In genomic region chr14:102525213-102526143, GRCh38 we compare ENCODE assay signal across 7 cellular contexts. TPM values are rescaled to one million over a fixed set of nuclear protein-coding genes. Genes with fewer than 3 reads are reported as not detected.
DNase-seq lines count a peak whose midpoint lies in the region; ATAC-seq and TF ChIP-seq lines count a peak whose summit lies in the region.

No MANE protein-coding gene starts in this region.

- H3K9me3 Mint-ChIP-seq in activated T-cell treated with anti-CD3 and anti-CD28 coated beads, Interleukin-2, amount 50 U/mL, for 72 hours, result no peaks in the 10 kb centered on the region

- H3K36me3 ChIP-seq in DOHH2 (ENCODE audit: control insufficient read depth, low read length) (no peaks in the 10 kb centered on the region), gastroesophageal sphincter (no peaks in the 10 kb centered on the region)

- H3K27ac Mint-ChIP-seq in activated T-cell treated with anti-CD3 and anti-CD28 coated beads, Interleukin-2, amount 50 U/mL, for 72 hours, result peak overlapping the region; percentile 79

- H3K27me3 ChIP-seq in DOHH2 (ENCODE audit: control insufficient read depth, low read length) (no peaks in the 10 kb centered on the region), gastroesophageal sphincter (no peaks in the 10 kb centered on the region)

- no peaks in the 10 kb centered on the region for H3K79me2 ChIP-seq in DOHH2 (ENCODE audit: control insufficient read depth, low read length)

- no peaks in the 10 kb centered on the region for H3K9me3 ChIP-seq in DOHH2 (ENCODE audit: control insufficient read depth, insufficient read depth, low read length)
- no peaks in the 10 kb centered on the region for H3K9me3 ChIP-seq in gastroesophageal sphincter

- no peaks in the 10 kb centered on the region for H3F3A ChIP-seq in DOHH2 (ENCODE audit: control insufficient read depth, insufficient read depth)

- TF ChIP-seq CTCF in DOHH2 (IDR thresholded peaks at IDR 0.05; ENCODE audit: low read depth, low read length, poor library complexity, severe bottlenecking) (no peak), gastroesophageal sphincter (IDR thresholded peaks at IDR 0.05) (no peak), omental fat pad (IDR thresholded peaks at IDR 0.05) (no peak)

- H3K4me3 Mint-ChIP-seq in activated T-cell treated with anti-CD3 and anti-CD28 coated beads, Interleukin-2, amount 50 U/mL, for 72 hours, result peak overlapping the region; percentile 89 to 93

- H3K4me2 ChIP-seq in DOHH2 (ENCODE audit: low read length), result peak overlapping the region; percentile 76

- DNase-seq in NCI-H187 treated with DMSO at 0.1 percent for 48 hours (lab: John Stamatoyannopoulos, UW), result peak; percentile 37
- peak in 1 of 2 donors; percentile 38 for DNase-seq in activated T-cell treated with anti-CD3 and anti-CD28 coated beads, Interleukin-2, amount 50 U/mL, for 72 hours
- no peak for DNase-seq in omental fat pad (ENCODE audit: low spot score)
- DNase-seq in HuH-7 (ENCODE audit: low spot score), result no peak

- H3K9me2 ChIP-seq in DOHH2 (replicated peaks; ENCODE audit: control insufficient read depth, low read length), result no peaks in the 10 kb centered on the region

- TF ChIP-seq POLR2A in gastroesophageal sphincter (IDR thresholded peaks at IDR 0.05), result no peak

- H3K27ac ChIP-seq in DOHH2 (ENCODE audit: low read depth, low read length) (peak overlapping the region; percentile 48), gastroesophageal sphincter (peak overlapping the region; percentile 24 to 92 (median 86))

- H3K4me3 ChIP-seq in DOHH2 (ENCODE audit: low read length) (peak overlapping the region; percentile 78), gastroesophageal sphincter (peak overlapping the region; percentile 43 to 64)

- H3K4me1 ChIP-seq in DOHH2 (ENCODE audit: control insufficient read depth, low read length), result peaks cover 23% of the 10 kb centered on the region
- peaks cover 0 to 28% (median 3%) of the 10 kb centered on the region in 3 donors for H3K4me1 ChIP-seq in gastroesophageal sphincter

- H3K27me3 Mint-ChIP-seq in activated T-cell treated with anti-CD3 and anti-CD28 coated beads, Interleukin-2, amount 50 U/mL, for 72 hours (ENCODE audit: low read depth), result peaks cover 8% of the 10 kb centered on the region

- H3K36me3 Mint-ChIP-seq in activated T-cell treated with anti-CD3 and anti-CD28 coated beads, Interleukin-2, amount 50 U/mL, for 72 hours (ENCODE audit: insufficient read depth in 2 of 2), result no peaks in the 10 kb centered on the region

- ATAC-seq in GM21737 (IDR thresholded peaks at IDR 0.05; ENCODE audit: unreplicated experiment), result peak; percentile 16
- ATAC-seq in activated T-cell treated with anti-CD3 and anti-CD28 coated beads, Interleukin-2, amount 50 U/mL, for 72 hours (replicated peaks in 1 of 2), result peak; percentile 5 to 20
- ATAC-seq in gastroesophageal sphincter, result peak; percentile 1
- ATAC-seq in omental fat pad (ENCODE audit: low FRiP score), result peak; percentile 18

- peaks cover 29% of the 10 kb centered on the region for H3K4me1 Mint-ChIP-seq in activated T-cell treated with anti-CD3 and anti-CD28 coated beads, Interleukin-2, amount 50 U/mL, for 72 hours (ENCODE audit: low read depth)

- no peaks in the 10 kb centered on the region for H4K20me1 ChIP-seq in DOHH2 (ENCODE audit: control insufficient read depth, insufficient read depth, low read depth, low read length)

- TF ChIP-seq EP300 in gastroesophageal sphincter (IDR thresholded peaks at IDR 0.05), result no peak

- 2 to 42% methylated on average over 8 to 14 of the region's 18 CpGs for WGBS in gastroesophageal sphincter (ENCODE audit: low coverage in 1 of 2), 2 donors

RNA-seq across cellular contexts. Expression of gene ANKRD9, which starts 15.9 kb away (rescaled TPM):
- total RNA-seq in activated T-cell treated with anti-CD3 and anti-CD28 coated beads, Interleukin-2, amount 50 U/mL, for 72 hours, result 1 to 10 TPM; 3.2 to 4.5 TPM
- total RNA-seq in gastroesophageal sphincter (10 to 100 TPM; 19.4 to 44.2 (median 31.3) TPM), omental fat pad (10 to 100 TPM; 15.1 to 25.9 (median 23.9) TPM)
